In genomic region chr7:72403677-72404076, GRCh38 we compare ENCODE assay signal across 1 cellular context.
TF ChIP-seq lines count a peak whose summit lies in the region.

No MANE protein-coding gene starts in this region.

TF ChIP-seq in GM12878, 131 proteins besides CTCF, POLR2A, EP300 and RAD21 (continued from another document):
- TF ChIP-seq EED (IDR thresholded peaks at IDR 0.05; ENCODE audit: low read depth) (peak; percentile 71), IKZF1 (conservative IDR thresholded peaks at IDR 0.05) (peak; percentile 38; the same call in 1 of the 2 replicates), MYC (IDR thresholded peaks at IDR 0.05; ENCODE audit: insufficient read depth, insufficient read length, insufficient replicate concordance, low read length, severe bottlenecking) (no peak), HCFC1 (IDR thresholded peaks at IDR 0.05; ENCODE audit: low read length) (no peak), RELB (IDR thresholded peaks at IDR 0.05; ENCODE audit: low read depth) (0 out of 2 replicates have a peak, but pooled peaks have one; percentile 42), YY1 (IDR thresholded peaks at IDR 0.05; ENCODE audit: low read depth, low read length) (0 out of 2 replicates have a peak, but pooled peaks have one; percentile 16), PML (IDR thresholded peaks at IDR 0.05; ENCODE audit: low read length) (no peak), CBFB (IDR thresholded peaks at IDR 0.05; ENCODE audit: low read depth) (0 out of 2 replicates have a peak, but pooled peaks have one; percentile 21), RB1 (IDR thresholded peaks at IDR 0.05; ENCODE audit: borderline replicate concordance) (no peak), CHD2 (IDR thresholded peaks at IDR 0.05; ENCODE audit: borderline replicate concordance, low read depth, low read length) (no peak), ZNF384 (IDR thresholded peaks at IDR 0.05; ENCODE audit: borderline replicate concordance, low read depth, low read length) (no peak), IKZF2 (IDR thresholded peaks at IDR 0.05) (peak; percentile 21 to 24; a peak in 1 of 4 replicates), DPF2 (IDR thresholded peaks at IDR 0.05) (0 out of 2 replicates have a peak, but pooled peaks have one; percentile 18), NFIC (IDR thresholded peaks at IDR 0.05; ENCODE audit: low read depth, low read length) (0 out of 2 replicates have a peak, but pooled peaks have one; percentile 27), ZNF24 (IDR thresholded peaks at IDR 0.05) (peak; percentile 37; the same call in 1 of the 2 replicates)
TF ChIP-seq in GM12878: peak in this region for 10.
